ENCODE assay signal across 8 cellular contexts in the genomic region with DNA sequence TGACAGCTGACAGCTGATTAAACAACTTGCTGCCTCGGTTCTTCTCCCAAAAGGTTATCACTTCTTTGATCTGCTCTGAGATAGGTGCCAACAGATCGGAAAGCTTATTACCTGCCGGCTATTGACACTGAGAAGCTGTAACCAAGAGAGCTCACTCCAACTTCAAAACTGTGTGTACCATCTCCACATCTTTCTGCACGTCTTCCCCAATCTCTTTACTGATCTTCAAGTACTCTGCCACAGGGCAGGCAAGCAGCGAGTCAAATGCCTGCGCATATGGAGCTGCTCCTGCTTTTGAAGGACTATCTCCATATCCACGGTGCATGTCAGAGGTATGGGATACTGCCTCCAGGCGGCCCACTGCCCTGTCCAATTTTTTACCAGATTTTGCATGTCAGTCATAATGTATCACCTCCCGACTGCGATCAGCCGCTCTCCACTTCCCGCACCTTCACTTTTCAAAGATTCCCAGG. TPM values are rescaled to one million over a fixed set of nuclear protein-coding genes. Genes with fewer than 3 reads are reported as not detected.
DNase-seq lines count a peak whose midpoint lies in the region; ATAC-seq and TF ChIP-seq lines count a peak whose summit lies in the region.

No MANE protein-coding gene starts in this region.

- no peaks in the 10 kb centered on the region for H3K36me3 ChIP-seq in testis (ENCODE audit: low read depth, missing control alignments)

- peak overlapping the region; percentile 82 for H3K27ac Mint-ChIP-seq in T-helper 17 cell

- H3K27me3 Mint-ChIP-seq in T-helper 17 cell = no peaks in the 10 kb centered on the region

- no peak for TF ChIP-seq POLR2A in testis (IDR thresholded peaks at IDR 0.05)

- peaks cover 20% of the 10 kb centered on the region for H3K4me1 Mint-ChIP-seq in T-helper 17 cell

- H3K4me3 ChIP-seq in AG10803 (ENCODE audit: low read length) = peak overlapping the region; percentile 74
- H3K4me3 ChIP-seq in iPS-11a (ENCODE audit: low read depth, low read length) = peak overlapping the region; percentile 59
- H3K4me3 ChIP-seq in testis = peak overlapping the region; percentile 73 to 84

- peak; percentile 10 for ATAC-seq in GM21825 (IDR thresholded peaks at IDR 0.05; ENCODE audit: unreplicated experiment)
- no peak for ATAC-seq in T-helper 17 cell

- intact Hi-C loops in testis (cut with DNase I; ENCODE audit: low total_unique reads) = no loop called here

- TF ChIP-seq CTCF in AG10803 (conservative IDR thresholded peaks at IDR 0.05; ENCODE audit: low read length) (no peak), testis (IDR thresholded peaks at IDR 0.05) (no peak)

- H3K36me3 Mint-ChIP-seq in T-helper 17 cell (ENCODE audit: low read depth) = peaks cover 9% of the 10 kb centered on the region

- WGBS in testis, 2 donors = 40 to 41% methylated on average over 11 to 12 of the region's 12 CpGs

- H3K27ac ChIP-seq in testis = no peak overlapping the region

- H3K27me3 ChIP-seq in testis = no peaks in the 10 kb centered on the region

- H3K9me3 ChIP-seq in T-helper 17 cell (ENCODE audit: control insufficient read depth, low read length, poor library complexity, severe bottlenecking) (no peaks in the 10 kb centered on the region), testis (no peaks in the 10 kb centered on the region)

- DNase-seq in AG10803 (ENCODE audit: low read depth) (no peak), T-helper 17 cell (no peak), testis (peak; percentile 15), NCI-H69 (lab: John Stamatoyannopoulos, UW) (no peak)
- DNase-seq in activated CD4-positive, CD25-positive, alpha-beta regulatory T cell (lab: John Stamatoyannopoulos, UW) = no peak
- DNase-seq in stimulated activated CD4-positive, alpha-beta T cell treated with anti-CD3 and anti-CD28 coated beads, Interleukin-4, amount 100 ng/mL, for 1 hour = no peak

- no peaks in the 10 kb centered on the region for H3K4me1 ChIP-seq in testis

- H3K4me3 Mint-ChIP-seq in T-helper 17 cell = peak overlapping the region; percentile 86

RNA-seq across cellular contexts. Expression of gene ZNF485, which starts 0.4 kb away (rescaled TPM):
- total RNA-seq in T-helper 17 cell (1 to 10 TPM; 2.4 to 2.9 TPM), testis (10 to 100 TPM in 1 of 2 donors, 1 to 10 TPM in 1; 8.8 to 10.0 TPM)
- polyA plus RNA-seq in testis (ENCODE audit: insufficient read depth, low read depth, low replicate concordance) = 5.8 TPM

RNA-seq across cellular contexts. Expression of gene ZNF239, which starts 31.5 kb away (rescaled TPM):
- 1 to 10 TPM in 1 of 2 donors, under 1 TPM in 1; 0.96 to 1.1 TPM for total RNA-seq in T-helper 17 cell
- total RNA-seq in testis = 10 to 100 TPM in 1 of 2 donors, 1 to 10 TPM in 1; 9.2 to 10.9 TPM
- 20.8 TPM for polyA plus RNA-seq in testis (ENCODE audit: insufficient read depth, low read depth, low replicate concordance)

RNA-seq across cellular contexts. Expression of gene ZNF32, which starts 42.8 kb away (rescaled TPM):
- 10 to 100 TPM; 19.0 to 19.2 TPM for total RNA-seq in T-helper 17 cell
- total RNA-seq in testis = 10 to 100 TPM; 18.7 to 22.7 TPM
- polyA plus RNA-seq in testis (ENCODE audit: insufficient read depth, low read depth, low replicate concordance) = 29.8 TPM

Comparison
In these comparisons a context has a peak if more than half of its experiments do, and no peak if none do; other contexts are left out.
1. RNA of gene ZNF239, which starts 31.5 kb away (total RNA-seq): 9.2 to 10.9 TPM in testis; 0.96 to 1.1 TPM in T-helper 17 cell; every median in the first group is over 4 times any median in the second.
2. Peak in every context shown above with its lines, with median percentiles within 50 percentile points of each other: H3K4me3 ChIP-seq.